Comparison of ENCODE assay signal across 8 cellular contexts in the genomic region with DNA sequence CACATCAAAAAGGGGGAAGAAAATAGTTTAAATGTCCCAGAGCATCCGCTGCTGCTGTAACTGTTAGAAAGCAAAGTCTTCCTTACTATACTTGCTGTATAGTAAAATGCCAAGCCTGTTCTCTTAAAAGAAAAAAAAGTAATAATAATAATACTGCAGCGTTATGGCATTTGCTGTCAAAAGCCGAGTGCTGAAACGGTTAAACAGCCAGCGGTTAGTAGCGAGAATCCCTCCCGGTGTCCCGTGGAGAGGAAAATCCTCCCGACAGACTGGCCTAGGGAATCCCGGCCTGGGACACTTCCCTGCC. TPM values are rescaled to one million over a fixed set of nuclear protein-coding genes. Genes with fewer than 3 reads are reported as not detected.
DNase-seq lines count a peak whose midpoint lies in the region; ATAC-seq lines count a peak whose summit lies in the region.

No MANE protein-coding gene starts in this region.

- no peaks in the 10 kb centered on the region for H3K9me3 Mint-ChIP-seq in activated T-helper 2 cell treated with anti-CD3 and anti-CD28 coated beads, Interferon-gamma antibody, Interleukin-2, Interleukin-4, amounts not matched to agents 10 μg/mL and 5 μg/mL and 100 μg/mL, durations not matched to agents 14 hours and 24 hours and 36 hours
- H3K9me3 Mint-ChIP-seq in stimulated activated effector memory CD8-positive, alpha-beta T cell treated with anti-CD3 and anti-CD28 coated beads, Interleukin-12 subunit alpha, Interleukin-12 subunit beta, amount 100 ng/mL, for 72 hours: no peaks in the 10 kb centered on the region

- H3K9me3 ChIP-seq in iPS-15b (ENCODE audit: control insufficient read depth, insufficient read depth, low read length): no peaks in the 10 kb centered on the region

- peaks cover 63% of the 10 kb centered on the region for H3K27me3 ChIP-seq in iPS-15b (ENCODE audit: control insufficient read depth, insufficient read depth, low read length)

- no peak for ATAC-seq in stimulated activated effector memory CD8-positive, alpha-beta T cell treated with anti-CD3 and anti-CD28 coated beads, Interleukin-12 subunit alpha, Interleukin-12 subunit beta, amount 100 ng/mL, for 72 hours
- no peak for ATAC-seq in activated CD4-positive, CD25-positive, alpha-beta regulatory T cell treated with anti-CD3 and anti-CD28 coated beads, Interleukin-2, amount 50 U/mL, for 24 hours
- ATAC-seq in HG03565 (IDR thresholded peaks at IDR 0.05; ENCODE audit: unreplicated experiment): no peak

- H3K9ac ChIP-seq in iPS-15b (ENCODE audit: low read depth, low read length): no peak overlapping the region

- no peaks in the 10 kb centered on the region for H3K36me3 ChIP-seq in iPS-15b (ENCODE audit: control insufficient read depth, insufficient read depth, low read length)

- intact Hi-C loops in activated T-helper 2 cell treated with anti-CD3 and anti-CD28 coated beads, Interferon-gamma antibody, Interleukin-2, Interleukin-4, amounts not matched to agents 10 μg/mL and 5 μg/mL and 100 μg/mL, durations not matched to agents 14 hours and 24 hours and 36 hours (cut with micrococcal nuclease): no loop called here

- peaks cover 60% of the 10 kb centered on the region for H3K27me3 Mint-ChIP-seq in activated T-helper 2 cell treated with anti-CD3 and anti-CD28 coated beads, Interferon-gamma antibody, Interleukin-2, Interleukin-4, amounts not matched to agents 10 μg/mL and 5 μg/mL and 100 μg/mL, durations not matched to agents 14 hours and 24 hours and 36 hours (ENCODE audit: low read depth)

- peaks cover 10% of the 10 kb centered on the region for H3K4me1 Mint-ChIP-seq in activated T-helper 2 cell treated with anti-CD3 and anti-CD28 coated beads, Interferon-gamma antibody, Interleukin-2, Interleukin-4, amounts not matched to agents 10 μg/mL and 5 μg/mL and 100 μg/mL, durations not matched to agents 14 hours and 24 hours and 36 hours (ENCODE audit: low read depth)
- peaks cover 27% of the 10 kb centered on the region for H3K4me1 Mint-ChIP-seq in stimulated activated effector memory CD8-positive, alpha-beta T cell treated with anti-CD3 and anti-CD28 coated beads, Interleukin-12 subunit alpha, Interleukin-12 subunit beta, amount 100 ng/mL, for 72 hours

- H3K4me3 Mint-ChIP-seq in activated T-helper 2 cell treated with anti-CD3 and anti-CD28 coated beads, Interferon-gamma antibody, Interleukin-2, Interleukin-4, amounts not matched to agents 10 μg/mL and 5 μg/mL and 100 μg/mL, durations not matched to agents 14 hours and 24 hours and 36 hours (ENCODE audit: low read depth): peak overlapping the region; percentile 21
- H3K4me3 Mint-ChIP-seq in stimulated activated effector memory CD8-positive, alpha-beta T cell treated with anti-CD3 and anti-CD28 coated beads, Interleukin-12 subunit alpha, Interleukin-12 subunit beta, amount 100 ng/mL, for 72 hours: peak overlapping the region; percentile 68

- H3K4me1 ChIP-seq in iPS-15b (ENCODE audit: control insufficient read depth, insufficient read depth, low read length): peaks cover 4% of the 10 kb centered on the region

- H3K27ac Mint-ChIP-seq in activated T-helper 2 cell treated with anti-CD3 and anti-CD28 coated beads, Interferon-gamma antibody, Interleukin-2, Interleukin-4, amounts not matched to agents 10 μg/mL and 5 μg/mL and 100 μg/mL, durations not matched to agents 14 hours and 24 hours and 36 hours: no peak overlapping the region
- H3K27ac Mint-ChIP-seq in stimulated activated effector memory CD8-positive, alpha-beta T cell treated with anti-CD3 and anti-CD28 coated beads, Interleukin-12 subunit alpha, Interleukin-12 subunit beta, amount 100 ng/mL, for 72 hours: no peak overlapping the region

- peak overlapping the region; percentile 82 for H3K4me3 ChIP-seq in iPS-15b (ENCODE audit: low read depth, low read length)

- DNase-seq in HS-5 (ENCODE audit: low read depth) (peak; percentile 63), kidney tubule cell (ENCODE audit: low spot score) (no peak), NCI-H524 (lab: John Stamatoyannopoulos, UW) (no peak)
- DNase-seq in activated T-helper 2 cell treated with anti-CD3 and anti-CD28 coated beads, Interferon-gamma antibody, Interleukin-2, Interleukin-4, amounts not matched to agents 10 μg/mL and 5 μg/mL and 100 μg/mL, durations not matched to agents 14 hours and 24 hours and 36 hours (ENCODE audit: low spot score): no peak
- no peak for DNase-seq in stimulated activated effector memory CD8-positive, alpha-beta T cell treated with anti-CD3 and anti-CD28 coated beads, Interleukin-12 subunit alpha, Interleukin-12 subunit beta, amount 100 ng/mL, for 72 hours (ENCODE audit: low spot score in 2 of 2)

- H3K36me3 Mint-ChIP-seq in activated T-helper 2 cell treated with anti-CD3 and anti-CD28 coated beads, Interferon-gamma antibody, Interleukin-2, Interleukin-4, amounts not matched to agents 10 μg/mL and 5 μg/mL and 100 μg/mL, durations not matched to agents 14 hours and 24 hours and 36 hours (ENCODE audit: low read depth): no peaks in the 10 kb centered on the region
- H3K36me3 Mint-ChIP-seq in stimulated activated effector memory CD8-positive, alpha-beta T cell treated with anti-CD3 and anti-CD28 coated beads, Interleukin-12 subunit alpha, Interleukin-12 subunit beta, amount 100 ng/mL, for 72 hours: no peaks in the 10 kb centered on the region

RNA-seq across cellular contexts. Expression of gene NFATC2, which starts 19.5 kb away (rescaled TPM):
- total RNA-seq in activated T-helper 2 cell treated with anti-CD3 and anti-CD28 coated beads, Interferon-gamma antibody, Interleukin-2, Interleukin-4, amounts not matched to agents 10 μg/mL and 5 μg/mL and 100 μg/mL, durations not matched to agents 14 hours and 24 hours and 36 hours: 67.1 and 68.0 TPM in 2 replicates
